Comparison of ENCODE assay signal across 6 cellular contexts in the genomic region with DNA sequence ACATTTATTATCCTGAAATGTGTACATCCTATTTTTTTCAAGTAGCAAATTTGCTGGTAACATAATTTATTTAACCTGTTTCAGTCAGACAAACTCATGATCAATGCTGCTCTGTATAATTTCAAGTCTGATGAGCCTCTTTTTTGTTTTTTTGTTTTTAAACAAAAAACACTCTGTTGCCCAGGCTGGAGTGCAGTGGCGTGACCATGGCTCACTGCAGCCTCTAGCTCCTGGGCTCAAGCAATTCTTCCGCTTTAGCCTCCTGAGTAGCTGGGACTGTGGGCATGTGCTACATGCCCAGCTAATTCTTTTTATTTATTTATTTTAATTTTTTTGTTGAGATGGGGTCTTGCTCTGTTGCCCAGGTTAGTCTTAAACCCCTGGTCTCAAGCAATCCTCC. TPM values are rescaled to one million over a fixed set of nuclear protein-coding genes. Genes with fewer than 3 reads are reported as not detected.
"Had no signal": no experiment of that assay in that cellular context is flagged by ENCODE, and none has a peak within 500 bp of the region (broad histone marks: within the 10 kb centered on the region; RNA-seq: fewer than 3 reads in every experiment).

No MANE protein-coding gene starts in this region.

- ATAC-seq: GM23338, K562 had no signal

- DNase-seq: H9, HCEC 1CT, IMR-90 had no signal

- H3K4me3 Mint-ChIP-seq: GM23338, H9 had no signal

- H3K27ac Mint-ChIP-seq: GM23338, H9 had no signal

- H3K9me3 Mint-ChIP-seq: GM23338, H9 had no signal

RNA-seq across cellular contexts. Expression of gene CAPN3, which starts 40.1 kb away (rescaled TPM):
- total RNA-seq: HT-29 had no signal
